1 cellular context compared by ENCODE assay signal in the genomic region with DNA sequence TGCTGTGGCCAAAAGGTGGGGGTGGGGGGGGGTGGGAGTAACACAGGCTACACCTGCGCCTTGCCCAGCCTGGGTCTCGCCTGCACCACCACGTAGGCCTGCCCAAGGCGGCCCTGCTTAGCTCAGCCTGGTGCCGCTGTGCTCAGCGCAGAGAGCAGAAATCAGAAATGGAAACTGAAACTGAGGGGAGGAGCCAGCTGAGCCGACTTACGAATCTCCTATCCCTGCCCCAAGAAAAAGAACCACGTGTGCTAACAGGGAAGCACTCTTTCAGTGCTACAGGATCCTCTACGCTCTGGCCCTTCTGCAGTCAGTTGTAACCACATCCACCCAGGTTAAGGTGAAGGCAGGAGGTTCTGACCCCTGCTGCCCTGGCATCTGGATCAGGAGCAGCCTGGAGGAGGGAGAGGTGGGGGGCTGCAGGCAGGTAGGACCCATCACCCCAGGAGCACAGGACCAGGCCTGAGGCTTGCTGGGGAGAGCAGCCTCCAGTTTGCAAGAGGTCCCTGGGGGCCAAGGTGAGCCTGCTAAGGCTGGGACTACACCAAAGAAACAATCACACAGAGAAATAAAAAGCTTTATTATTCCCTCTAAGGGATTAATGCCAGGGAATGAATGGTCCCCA.
TF ChIP-seq lines count a peak whose summit lies in the region.

A gene (minus strand): TSS at position 163 of the 625 bp plus-strand sequence. CDS start 822 bp downstream, outside the sequence.

TF ChIP-seq in HepG2, 621 proteins besides CTCF, POLR2A, EP300 and RAD21 (continued from another document):
- TF ChIP-seq, protein P1, sequence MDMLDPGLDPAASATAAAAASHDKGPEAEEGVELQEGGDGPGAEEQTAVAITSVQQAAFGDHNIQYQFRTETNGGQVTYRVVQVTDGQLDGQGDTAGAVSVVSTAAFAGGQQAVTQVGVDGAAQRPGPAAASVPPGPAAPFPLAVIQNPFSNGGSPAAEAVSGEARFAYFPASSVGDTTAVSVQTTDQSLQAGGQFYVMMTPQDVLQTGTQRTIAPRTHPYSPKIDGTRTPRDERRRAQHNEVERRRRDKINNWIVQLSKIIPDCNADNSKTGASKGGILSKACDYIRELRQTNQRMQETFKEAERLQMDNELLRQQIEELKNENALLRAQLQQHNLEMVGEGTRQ (IDR thresholded peaks at IDR 0.05; ENCODE audit: low read depth, low read length), result peak; percentile 68
- TF ChIP-seq, protein P1 (CRISPR knock-in tag; IDR thresholded peaks at IDR 0.05; ENCODE audit: borderline replicate concordance), result peak; percentile 30; the same call in 1 of the 2 replicates
- peak; percentile 65 for TF ChIP-seq ZFY (CRISPR knock-in tag; IDR thresholded peaks at IDR 0.05)
- peak; percentile 87 for TF ChIP-seq ZNF652 (CRISPR knock-in tag; IDR thresholded peaks at IDR 0.05; ENCODE audit: borderline replicate concordance, low read depth)
- TF ChIP-seq, protein P2, sequence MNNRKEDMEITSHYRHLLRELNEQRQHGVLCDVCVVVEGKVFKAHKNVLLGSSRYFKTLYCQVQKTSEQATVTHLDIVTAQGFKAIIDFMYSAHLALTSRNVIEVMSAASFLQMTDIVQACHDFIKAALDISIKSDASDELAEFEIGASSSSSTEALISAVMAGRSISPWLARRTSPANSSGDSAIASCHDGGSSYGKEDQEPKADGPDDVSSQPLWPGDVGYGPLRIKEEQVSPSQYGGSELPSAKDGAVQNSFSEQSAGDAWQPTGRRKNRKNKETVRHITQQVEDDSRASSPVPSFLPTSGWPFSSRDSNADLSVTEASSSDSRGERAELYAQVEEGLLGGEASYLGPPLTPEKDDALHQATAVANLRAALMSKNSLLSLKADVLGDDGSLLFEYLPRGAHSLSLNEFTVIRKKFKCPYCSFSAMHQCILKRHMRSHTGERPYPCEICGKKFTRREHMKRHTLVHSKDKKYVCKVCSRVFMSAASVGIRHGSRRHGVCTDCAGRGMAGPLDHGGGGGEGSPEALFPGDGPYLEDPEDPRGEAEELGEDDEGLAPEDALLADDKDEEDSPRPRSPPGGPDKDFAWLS (CRISPR knock-in tag; IDR thresholded peaks at IDR 0.05; ENCODE audit: borderline replicate concordance), result no peak
- no peak for TF ChIP-seq POGZ (CRISPR knock-in tag; IDR thresholded peaks at IDR 0.05)
- peak; percentile 80 for TF ChIP-seq SAP130 (CRISPR knock-in tag; IDR thresholded peaks at IDR 0.05; ENCODE audit: low read depth)
- TF ChIP-seq GATAD1 (CRISPR knock-in tag; IDR thresholded peaks at IDR 0.05), result peak; percentile 38; the same call in 1 of the 2 replicates
- no peak for TF ChIP-seq ZNF530 (CRISPR knock-in tag; IDR thresholded peaks at IDR 0.05; ENCODE audit: low read depth)
- TF ChIP-seq MXI1 (IDR thresholded peaks at IDR 0.05; ENCODE audit: borderline replicate concordance, low read depth, low read length), result peak; percentile 84; the same call in 1 of the 3 replicates
- peak; percentile 36; the same call in 1 of the 2 replicates for TF ChIP-seq TOPORS (CRISPR knock-in tag; IDR thresholded peaks at IDR 0.05)
- TF ChIP-seq ZFP1 (CRISPR knock-in tag; IDR thresholded peaks at IDR 0.05), result no peak
- TF ChIP-seq POLR2AphosphoS5 (IDR thresholded peaks at IDR 0.05; ENCODE audit: low read depth, low read length), result peak; percentile 60
- no peak for TF ChIP-seq SOX6 (IDR thresholded peaks at IDR 0.05)
- TF ChIP-seq SOX6 (CRISPR knock-in tag; IDR thresholded peaks at IDR 0.05), result 0 out of 2 replicates have a peak, but pooled peaks have one; percentile 17
- no peak for TF ChIP-seq ZNF614 (CRISPR knock-in tag; IDR thresholded peaks at IDR 0.05; ENCODE audit: borderline replicate concordance)
- 0 out of 2 replicates have a peak, but pooled peaks have one; percentile 50 for TF ChIP-seq KDM2A (CRISPR knock-in tag; IDR thresholded peaks at IDR 0.05; ENCODE audit: borderline replicate concordance, low read depth)
- no peak for TF ChIP-seq ZBTB1 (CRISPR knock-in tag; IDR thresholded peaks at IDR 0.05; ENCODE audit: borderline replicate concordance)
- peak; percentile 70 for TF ChIP-seq ZFX (CRISPR knock-in tag; IDR thresholded peaks at IDR 0.05; ENCODE audit: low read depth)
- TF ChIP-seq, protein P3, sequence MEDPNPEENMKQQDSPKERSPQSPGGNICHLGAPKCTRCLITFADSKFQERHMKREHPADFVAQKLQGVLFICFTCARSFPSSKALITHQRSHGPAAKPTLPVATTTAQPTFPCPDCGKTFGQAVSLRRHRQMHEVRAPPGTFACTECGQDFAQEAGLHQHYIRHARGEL (CRISPR knock-in tag; IDR thresholded peaks at IDR 0.05), result 0 out of 2 replicates have a peak, but pooled peaks have one; percentile 22
- TF ChIP-seq, protein P4, sequence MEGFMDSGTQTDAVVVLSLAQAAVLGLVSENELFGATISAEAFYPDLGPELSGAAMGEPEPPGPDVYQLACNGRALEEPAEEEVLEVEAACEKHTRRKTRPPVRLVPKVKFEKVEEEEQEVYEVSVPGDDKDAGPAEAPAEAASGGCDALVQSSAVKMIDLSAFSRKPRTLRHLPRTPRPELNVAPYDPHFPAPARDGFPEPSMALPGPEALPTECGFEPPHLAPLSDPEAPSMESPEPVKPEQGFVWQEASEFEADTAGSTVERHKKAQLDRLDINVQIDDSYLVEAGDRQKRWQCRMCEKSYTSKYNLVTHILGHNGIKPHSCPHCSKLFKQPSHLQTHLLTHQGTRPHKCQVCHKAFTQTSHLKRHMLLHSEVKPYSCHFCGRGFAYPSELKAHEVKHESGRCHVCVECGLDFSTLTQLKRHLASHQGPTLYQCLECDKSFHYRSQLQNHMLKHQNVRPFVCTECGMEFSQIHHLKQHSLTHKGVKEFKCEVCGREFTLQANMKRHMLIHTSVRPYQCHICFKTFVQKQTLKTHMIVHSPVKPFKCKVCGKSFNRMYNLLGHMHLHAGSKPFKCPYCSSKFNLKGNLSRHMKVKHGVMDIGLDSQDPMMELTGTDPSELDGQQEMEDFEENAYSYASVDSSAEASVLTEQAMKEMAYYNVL (CRISPR knock-in tag; IDR thresholded peaks at IDR 0.05; ENCODE audit: borderline replicate concordance), result 0 out of 2 replicates have a peak, but pooled peaks have one; percentile 24
- TF ChIP-seq, protein P5, sequence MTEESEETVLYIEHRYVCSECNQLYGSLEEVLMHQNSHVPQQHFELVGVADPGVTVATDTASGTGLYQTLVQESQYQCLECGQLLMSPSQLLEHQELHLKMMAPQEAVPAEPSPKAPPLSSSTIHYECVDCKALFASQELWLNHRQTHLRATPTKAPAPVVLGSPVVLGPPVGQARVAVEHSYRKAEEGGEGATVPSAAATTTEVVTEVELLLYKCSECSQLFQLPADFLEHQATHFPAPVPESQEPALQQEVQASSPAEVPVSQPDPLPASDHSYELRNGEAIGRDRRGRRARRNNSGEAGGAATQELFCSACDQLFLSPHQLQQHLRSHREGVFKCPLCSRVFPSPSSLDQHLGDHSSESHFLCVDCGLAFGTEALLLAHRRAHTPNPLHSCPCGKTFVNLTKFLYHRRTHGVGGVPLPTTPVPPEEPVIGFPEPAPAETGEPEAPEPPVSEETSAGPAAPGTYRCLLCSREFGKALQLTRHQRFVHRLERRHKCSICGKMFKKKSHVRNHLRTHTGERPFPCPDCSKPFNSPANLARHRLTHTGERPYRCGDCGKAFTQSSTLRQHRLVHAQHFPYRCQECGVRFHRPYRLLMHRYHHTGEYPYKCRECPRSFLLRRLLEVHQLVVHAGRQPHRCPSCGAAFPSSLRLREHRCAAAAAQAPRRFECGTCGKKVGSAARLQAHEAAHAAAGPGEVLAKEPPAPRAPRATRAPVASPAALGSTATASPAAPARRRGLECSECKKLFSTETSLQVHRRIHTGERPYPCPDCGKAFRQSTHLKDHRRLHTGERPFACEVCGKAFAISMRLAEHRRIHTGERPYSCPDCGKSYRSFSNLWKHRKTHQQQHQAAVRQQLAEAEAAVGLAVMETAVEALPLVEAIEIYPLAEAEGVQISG (CRISPR knock-in tag; IDR thresholded peaks at IDR 0.05), result peak; percentile 20; the same call in 1 of the 2 replicates
- TF ChIP-seq, protein P6, sequence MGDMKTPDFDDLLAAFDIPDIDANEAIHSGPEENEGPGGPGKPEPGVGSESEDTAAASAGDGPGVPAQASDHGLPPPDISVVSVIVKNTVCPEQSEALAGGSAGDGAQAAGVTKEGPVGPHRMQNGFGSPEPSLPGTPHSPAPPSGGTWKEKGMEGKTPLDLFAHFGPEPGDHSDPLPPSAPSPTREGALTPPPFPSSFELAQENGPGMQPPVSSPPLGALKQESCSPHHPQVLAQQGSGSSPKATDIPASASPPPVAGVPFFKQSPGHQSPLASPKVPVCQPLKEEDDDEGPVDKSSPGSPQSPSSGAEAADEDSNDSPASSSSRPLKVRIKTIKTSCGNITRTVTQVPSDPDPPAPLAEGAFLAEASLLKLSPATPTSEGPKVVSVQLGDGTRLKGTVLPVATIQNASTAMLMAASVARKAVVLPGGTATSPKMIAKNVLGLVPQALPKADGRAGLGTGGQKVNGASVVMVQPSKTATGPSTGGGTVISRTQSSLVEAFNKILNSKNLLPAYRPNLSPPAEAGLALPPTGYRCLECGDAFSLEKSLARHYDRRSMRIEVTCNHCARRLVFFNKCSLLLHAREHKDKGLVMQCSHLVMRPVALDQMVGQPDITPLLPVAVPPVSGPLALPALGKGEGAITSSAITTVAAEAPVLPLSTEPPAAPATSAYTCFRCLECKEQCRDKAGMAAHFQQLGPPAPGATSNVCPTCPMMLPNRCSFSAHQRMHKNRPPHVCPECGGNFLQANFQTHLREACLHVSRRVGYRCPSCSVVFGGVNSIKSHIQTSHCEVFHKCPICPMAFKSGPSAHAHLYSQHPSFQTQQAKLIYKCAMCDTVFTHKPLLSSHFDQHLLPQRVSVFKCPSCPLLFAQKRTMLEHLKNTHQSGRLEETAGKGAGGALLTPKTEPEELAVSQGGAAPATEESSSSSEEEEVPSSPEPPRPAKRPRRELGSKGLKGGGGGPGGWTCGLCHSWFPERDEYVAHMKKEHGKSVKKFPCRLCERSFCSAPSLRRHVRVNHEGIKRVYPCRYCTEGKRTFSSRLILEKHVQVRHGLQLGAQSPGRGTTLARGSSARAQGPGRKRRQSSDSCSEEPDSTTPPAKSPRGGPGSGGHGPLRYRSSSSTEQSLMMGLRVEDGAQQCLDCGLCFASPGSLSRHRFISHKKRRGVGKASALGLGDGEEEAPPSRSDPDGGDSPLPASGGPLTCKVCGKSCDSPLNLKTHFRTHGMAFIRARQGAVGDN (CRISPR knock-in tag; IDR thresholded peaks at IDR 0.05), result peak; percentile 31
- TF ChIP-seq IRF2 (CRISPR knock-in tag; IDR thresholded peaks at IDR 0.05), result peak; percentile 97
- TF ChIP-seq SIX4 (CRISPR knock-in tag; IDR thresholded peaks at IDR 0.05), result no peak
- peak; percentile 35; the same call in 1 of the 2 replicates for TF ChIP-seq PHF20 (CRISPR knock-in tag; IDR thresholded peaks at IDR 0.05)
- TF ChIP-seq, protein P7, sequence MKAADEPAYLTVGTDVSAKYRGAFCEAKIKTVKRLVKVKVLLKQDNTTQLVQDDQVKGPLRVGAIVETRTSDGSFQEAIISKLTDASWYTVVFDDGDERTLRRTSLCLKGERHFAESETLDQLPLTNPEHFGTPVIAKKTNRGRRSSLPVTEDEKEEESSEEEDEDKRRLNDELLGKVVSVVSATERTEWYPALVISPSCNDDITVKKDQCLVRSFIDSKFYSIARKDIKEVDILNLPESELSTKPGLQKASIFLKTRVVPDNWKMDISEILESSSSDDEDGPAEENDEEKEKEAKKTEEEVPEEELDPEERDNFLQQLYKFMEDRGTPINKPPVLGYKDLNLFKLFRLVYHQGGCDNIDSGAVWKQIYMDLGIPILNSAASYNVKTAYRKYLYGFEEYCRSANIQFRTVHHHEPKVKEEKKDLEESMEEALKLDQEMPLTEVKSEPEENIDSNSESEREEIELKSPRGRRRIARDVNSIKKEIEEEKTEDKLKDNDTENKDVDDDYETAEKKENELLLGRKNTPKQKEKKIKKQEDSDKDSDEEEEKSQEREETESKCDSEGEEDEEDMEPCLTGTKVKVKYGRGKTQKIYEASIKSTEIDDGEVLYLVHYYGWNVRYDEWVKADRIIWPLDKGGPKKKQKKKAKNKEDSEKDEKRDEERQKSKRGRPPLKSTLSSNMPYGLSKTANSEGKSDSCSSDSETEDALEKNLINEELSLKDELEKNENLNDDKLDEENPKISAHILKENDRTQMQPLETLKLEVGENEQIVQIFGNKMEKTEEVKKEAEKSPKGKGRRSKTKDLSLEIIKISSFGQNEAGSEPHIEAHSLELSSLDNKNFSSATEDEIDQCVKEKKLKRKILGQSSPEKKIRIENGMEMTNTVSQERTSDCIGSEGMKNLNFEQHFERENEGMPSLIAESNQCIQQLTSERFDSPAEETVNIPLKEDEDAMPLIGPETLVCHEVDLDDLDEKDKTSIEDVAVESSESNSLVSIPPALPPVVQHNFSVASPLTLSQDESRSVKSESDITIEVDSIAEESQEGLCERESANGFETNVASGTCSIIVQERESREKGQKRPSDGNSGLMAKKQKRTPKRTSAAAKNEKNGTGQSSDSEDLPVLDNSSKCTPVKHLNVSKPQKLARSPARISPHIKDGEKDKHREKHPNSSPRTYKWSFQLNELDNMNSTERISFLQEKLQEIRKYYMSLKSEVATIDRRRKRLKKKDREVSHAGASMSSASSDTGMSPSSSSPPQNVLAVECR (CRISPR knock-in tag; IDR thresholded peaks at IDR 0.05; ENCODE audit: borderline replicate concordance), result peak; percentile 40; the same call in 1 of the 2 replicates
- TF ChIP-seq TAF1 (CRISPR knock-in tag; IDR thresholded peaks at IDR 0.05), result peak; percentile 17; the same call in 1 of the 2 replicates
- peak; percentile 35; the same call in 1 of the 2 replicates for TF ChIP-seq MYC (CRISPR knock-in tag; IDR thresholded peaks at IDR 0.05; ENCODE audit: borderline replicate concordance)
- TF ChIP-seq, protein P8, sequence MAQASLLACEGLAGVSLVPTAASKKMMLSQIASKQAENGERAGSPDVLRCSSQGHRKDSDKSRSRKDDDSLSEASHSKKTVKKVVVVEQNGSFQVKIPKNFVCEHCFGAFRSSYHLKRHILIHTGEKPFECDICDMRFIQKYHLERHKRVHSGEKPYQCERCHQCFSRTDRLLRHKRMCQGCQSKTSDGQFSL (CRISPR knock-in tag; IDR thresholded peaks at IDR 0.05), result peak; percentile 64; the same call in 1 of the 2 replicates
